ENCODE assay signal across 11 cellular contexts in the genomic region with DNA sequence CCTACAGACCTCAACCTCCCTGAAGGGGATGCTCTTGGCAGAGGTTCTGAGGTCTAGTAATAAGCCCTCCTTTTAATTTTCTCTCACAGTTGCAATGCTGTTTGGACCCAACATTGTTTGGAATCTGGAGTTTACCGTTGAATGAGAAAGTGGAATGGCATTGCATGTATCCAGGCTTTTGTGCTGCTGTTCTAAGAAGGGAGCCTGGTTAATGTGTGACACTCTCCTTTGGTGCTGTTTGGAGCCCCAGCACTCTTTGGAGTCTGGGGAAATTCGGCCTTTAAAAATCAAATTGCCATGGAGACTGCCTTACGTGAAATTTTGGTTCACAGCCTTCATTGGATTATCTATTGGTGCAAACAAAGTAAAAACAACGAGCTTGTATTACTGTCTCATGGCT. TPM values are rescaled to one million over a fixed set of nuclear protein-coding genes. Genes with fewer than 3 reads are reported as not detected.
"Had no signal": no experiment of that assay in that cellular context is flagged by ENCODE, and none has a peak within 500 bp of the region (broad histone marks: within the 10 kb centered on the region; RNA-seq: fewer than 3 reads in every experiment).

No MANE protein-coding gene starts in this region.

- H3K4me1 Mint-ChIP-seq: IgD-negative memory B cell had no signal

- DNase-seq: GM23248, GOT3, H7, HFFc6 had no signal

- H3K4me3 Mint-ChIP-seq: HFFc6, IgD-negative memory B cell had no signal

- H3K27ac Mint-ChIP-seq: HFFc6, IgD-negative memory B cell had no signal

- H3K36me3 Mint-ChIP-seq: IgD-negative memory B cell had no signal

- H3K27ac ChIP-seq: GM23248, HL-60 had no signal

- ATAC-seq: HCT116, HepG2 had no signal

- H3K36me3 ChIP-seq: HAP-1 had no signal

- H3K4me3 ChIP-seq: GM23248, HAP-1 had no signal

RNA-seq across cellular contexts. Expression of gene TMEM61, which starts 23.7 kb away (rescaled TPM):
- total RNA-seq: GM23248, HepG2, HFFc6, HT1080 had no signal

RNA-seq across cellular contexts. Expression of gene BSND, which starts 42.0 kb away (rescaled TPM):
- total RNA-seq: GM23248, H4, HepG2, HFFc6, HT1080 had no signal
